7 cellular contexts compared by ENCODE assay signal in genomic region chr5:10307206-10308148, GRCh38. TPM values are rescaled to one million over a fixed set of nuclear protein-coding genes. Genes with fewer than 3 reads are reported as not detected.
DNase-seq lines count a peak whose midpoint lies in the region; ATAC-seq and TF ChIP-seq lines count a peak whose summit lies in the region.

TSS of gene CMBL (minus strand) at chr5:10307902. CDS start at chr5:10290762, 17,140 bp downstream.

- H3K27me3 ChIP-seq in GM23338 (ENCODE audit: insufficient read depth) (peaks cover 8% of the 10 kb centered on the region), colonic mucosa (no peaks in the 10 kb centered on the region)

- 0 out of 2 replicates have a peak, but pooled peaks cover 4% of the 10 kb centered on the region for H3K79me2 ChIP-seq in GM23338 (replicated peaks; ENCODE audit: insufficient read depth)

- DNase-seq in GM12865 (ENCODE audit: low read depth) (peak; percentile 71), GM23338 (ENCODE audit: low spot score) (peak; percentile 88), LNCaP clone FGC (ENCODE audit: low read depth) (no peak), colonic mucosa (peak; percentile 87), left lobe of liver (ENCODE audit: low spot score) (peak; percentile 79)
- DNase-seq in stimulated activated CD4-positive, alpha-beta T cell treated with anti-CD3 and anti-CD28 coated beads, Interleukin-2, amount 100 ng/mL, for 48 hours, result peak; percentile 9 to 23

- H3K27ac Mint-ChIP-seq in GM23338, result peak within 1 kb of the TSS; percentile 39; the same call in 1 of the 2 replicates
- no peak within 1 kb of the TSS for H3K27ac Mint-ChIP-seq in T-helper 1 cell treated with Interleukin-12 subunit alpha and Interleukin-12 subunit beta and Interleukin-4 antibody, amounts not matched to agents 30 μg/mL and 1 μg/mL, for 36 hours

- TF ChIP-seq CTCF in GM12865 (IDR thresholded peaks at IDR 0.05; ENCODE audit: insufficient read depth, low read depth, low read length, missing control alignments) (no peak), GM23338 (conservative IDR thresholded peaks at IDR 0.05; ENCODE audit: low read depth in 2 of 2) (no peak), LNCaP clone FGC (IDR thresholded peaks at IDR 0.05; ENCODE audit: control insufficient read depth, extremely low read depth, insufficient read depth) (no peak), colonic mucosa (IDR thresholded peaks at IDR 0.05) (no peak)

- no peaks in the 10 kb centered on the region for H3K9me3 ChIP-seq in colonic mucosa

- intact Hi-C loops in colonic mucosa (cut with DNase I), result no loop called here

- ATAC-seq in GM23338, result peak; percentile 77
- peak; percentile 68 for ATAC-seq in left lobe of liver

- H3K9ac ChIP-seq in colonic mucosa (ENCODE audit: low read depth in 2 of 2, low read length in 2 of 2), result peak within 1 kb of the TSS; percentile 80 to 90

- peaks cover 29% of the 10 kb centered on the region for H3K4me1 Mint-ChIP-seq in GM23338
- H3K4me1 Mint-ChIP-seq in T-helper 1 cell treated with Interleukin-12 subunit alpha and Interleukin-12 subunit beta and Interleukin-4 antibody, amounts not matched to agents 30 μg/mL and 1 μg/mL, for 36 hours (ENCODE audit: low read depth), result peaks cover 8% of the 10 kb centered on the region

- peak within 1 kb of the TSS; percentile 99 for H2AFZ ChIP-seq in GM23338

- peaks cover 12% of the 10 kb centered on the region for H3K27me3 Mint-ChIP-seq in GM23338 (ENCODE audit: insufficient read depth, low read depth, poor library complexity)
- peaks cover 49% of the 10 kb centered on the region for H3K27me3 Mint-ChIP-seq in T-helper 1 cell treated with Interleukin-12 subunit alpha and Interleukin-12 subunit beta and Interleukin-4 antibody, amounts not matched to agents 30 μg/mL and 1 μg/mL, for 36 hours (ENCODE audit: low read depth)

- H3K4me1 ChIP-seq in GM23338 (ENCODE audit: insufficient read depth) (peaks cover 18% of the 10 kb centered on the region), colonic mucosa (peaks cover 6% of the 10 kb centered on the region)

- H3K4me3 ChIP-seq in GM12865 (ENCODE audit: low read depth, low read length) (peak within 1 kb of the TSS; percentile 53), GM23338 (peak within 1 kb of the TSS; percentile 98), LNCaP clone FGC (ENCODE audit: low read depth, low read length) (peak within 1 kb of the TSS; percentile 57), colonic mucosa (peak within 1 kb of the TSS; percentile 56)

- H3F3A ChIP-seq in GM23338 (replicated peaks; ENCODE audit: low read depth), result no peaks in the 10 kb centered on the region; the same call in 1 of the 2 replicates

- no peaks in the 10 kb centered on the region for H4K20me1 ChIP-seq in GM23338 (replicated peaks; ENCODE audit: insufficient read depth)

- H3K9me3 Mint-ChIP-seq in GM23338, result no peaks in the 10 kb centered on the region; the same call in 1 of the 3 replicates
- no peaks in the 10 kb centered on the region for H3K9me3 Mint-ChIP-seq in T-helper 1 cell treated with Interleukin-12 subunit alpha and Interleukin-12 subunit beta and Interleukin-4 antibody, amounts not matched to agents 30 μg/mL and 1 μg/mL, for 36 hours

- peaks cover 11% of the 10 kb centered on the region for H3K36me3 Mint-ChIP-seq in GM23338 (ENCODE audit: low read depth)
- H3K36me3 Mint-ChIP-seq in T-helper 1 cell treated with Interleukin-12 subunit alpha and Interleukin-12 subunit beta and Interleukin-4 antibody, amounts not matched to agents 30 μg/mL and 1 μg/mL, for 36 hours (ENCODE audit: low read depth), result no peaks in the 10 kb centered on the region

- peak within 1 kb of the TSS; percentile 88 for H3K4me3 Mint-ChIP-seq in GM23338
- H3K4me3 Mint-ChIP-seq in T-helper 1 cell treated with Interleukin-12 subunit alpha and Interleukin-12 subunit beta and Interleukin-4 antibody, amounts not matched to agents 30 μg/mL and 1 μg/mL, for 36 hours, result peak within 1 kb of the TSS; percentile 76

- no peaks in the 10 kb centered on the region; the same call in 1 of the 2 replicates for H3K36me3 ChIP-seq in GM23338 (ENCODE audit: insufficient read depth)
- no peaks in the 10 kb centered on the region for H3K36me3 ChIP-seq in colonic mucosa

- peak within 1 kb of the TSS; percentile 96 for H3K4me2 ChIP-seq in GM23338

- H3K9me2 ChIP-seq in GM23338 (ENCODE audit: insufficient read depth), result no peaks in the 10 kb centered on the region

- H3K27ac ChIP-seq in GM23338 (ENCODE audit: low read depth) (0 out of 2 replicates have a peak within 1 kb of the TSS, but pooled peaks have one; percentile 30), colonic mucosa (peak within 1 kb of the TSS; percentile 94)

TF ChIP-seq in GM23338, 12 proteins besides CTCF, POLR2A, EP300 and RAD21:
- no peak for TF ChIP-seq NANOG (IDR thresholded peaks at IDR 0.05; ENCODE audit: borderline replicate concordance)
- peak; percentile 55 for TF ChIP-seq POLR2AphosphoS5 (IDR thresholded peaks at IDR 0.05; ENCODE audit: low read depth)
- TF ChIP-seq EZH2phosphoT487 (IDR thresholded peaks at IDR 0.05; ENCODE audit: unreplicated experiment), result no peak
TF ChIP-seq in GM23338: peak in this region for 1.

RNA-seq across cellular contexts. Expression of gene CMBL, which starts in this region (rescaled TPM):
- total RNA-seq in GM23338 (2014; rRNA removed; shearing (Covaris generic)), result 13.2 and 23.3 TPM in 2 replicates
- polyA plus RNA-seq in GM23338 (2016; fragmentation: Nextera tagmentation; extraction: Ambion mirVana), result 23.5 and 24.1 TPM in 2 replicates
- 100 to 1,000 TPM; 123 to 186 TPM for total RNA-seq in colonic mucosa
- 116 TPM for total RNA-seq in left lobe of liver
